ENCODE assay signal across 16 cellular contexts in genomic region chr5:73544429-73545402, GRCh38. TPM values are rescaled to one million over a fixed set of nuclear protein-coding genes. Genes with fewer than 3 reads are reported as not detected.
DNase-seq lines count a peak whose midpoint lies in the region; ATAC-seq, FAIRE-seq and TF ChIP-seq lines count a peak whose summit lies in the region.
"Had no signal": no experiment of that assay in that cellular context is flagged by ENCODE, and none has a peak within 500 bp of the region (broad histone marks: within the 10 kb centered on the region; RNA-seq: fewer than 3 reads in every experiment).

No MANE protein-coding gene starts in this region.

- no peaks in the 10 kb centered on the region for H3K9me3 ChIP-seq in stomach
- H3K9me3 ChIP-seq: sigmoid colon had no signal

- H3K4me3 ChIP-seq in fibroblast of pulmonary artery (replicated peaks; ENCODE audit: low read depth, low read length) (no peak overlapping the region), stomach (no peak overlapping the region)
- H3K4me3 ChIP-seq: sigmoid colon had no signal

- H3K27ac ChIP-seq in stomach, result peak overlapping the region; percentile 25 to 63 (median 44)
- H3K27ac ChIP-seq: sigmoid colon had no signal

- POLR2A ChIA-PET in naive thymus-derived CD8-positive, alpha-beta T cell (lab: Charles Lee), result no interaction called here

- H3K4me3 Mint-ChIP-seq in naive thymus-derived CD8-positive, alpha-beta T cell, result no peak overlapping the region
- H3K4me3 Mint-ChIP-seq: mesothelial cell of epicardium had no signal

- in situ Hi-C loops in ACHN (cut with HindIII; ENCODE audit: low pct_ligation_motif_present, low pct_unique_long_range_greater_than_20kb, low sequenced_read_pairs), result no loop called here

- H3K36me3 ChIP-seq in stomach, result no peaks in the 10 kb centered on the region
- H3K36me3 ChIP-seq: sigmoid colon had no signal

- no peak for TF ChIP-seq CTCF in fibroblast of pulmonary artery (IDR thresholded peaks at IDR 0.05; ENCODE audit: low read length, missing control alignments)
- no peak for TF ChIP-seq CTCF in stomach (IDR thresholded peaks at IDR 0.05)
- no peak for TF ChIP-seq CTCF in D721Med (IDR thresholded peaks at IDR 0.05; ENCODE audit: insufficient read depth, missing control alignments)

- TF ChIP-seq POLR2A in stomach (IDR thresholded peaks at IDR 0.05), result no peak

- H3K4me1 Mint-ChIP-seq in naive thymus-derived CD8-positive, alpha-beta T cell, result no peaks in the 10 kb centered on the region

- no peak for TF ChIP-seq EP300 in stomach (IDR thresholded peaks at IDR 0.05)

- H3K27ac Mint-ChIP-seq in naive thymus-derived CD8-positive, alpha-beta T cell, result no peak overlapping the region
- H3K27ac Mint-ChIP-seq: mesothelial cell of epicardium had no signal

- H3K36me3 Mint-ChIP-seq in naive thymus-derived CD8-positive, alpha-beta T cell, result no peaks in the 10 kb centered on the region
- H3K36me3 Mint-ChIP-seq: mesothelial cell of epicardium had no signal

- H3K9me3 Mint-ChIP-seq in naive thymus-derived CD8-positive, alpha-beta T cell, result no peaks in the 10 kb centered on the region
- H3K9me3 Mint-ChIP-seq: mesothelial cell of epicardium had no signal

- 45 to 58% (median 51%) methylated on average over 9 of the region's 9 CpGs for WGBS in stomach, 5 donors

- FAIRE-seq in D721Med (lab: Jason Lieb, UNC), result no peak
- FAIRE-seq: astrocyte, G401.6, H54 had no signal

- peaks cover 7 to 36% (median 22%) of the 10 kb centered on the region in 4 donors for H3K4me1 ChIP-seq in stomach
- H3K4me1 ChIP-seq: sigmoid colon had no signal

- peak; percentile 53 for DNase-seq in DMS 273 (lab: John Stamatoyannopoulos, UW; ENCODE audit: unreplicated experiment)
- DNase-seq in DMS 273 treated with DMSO at 0.1 percent for 48 hours (lab: John Stamatoyannopoulos, UW), result no peak
- peak; percentile 81 for DNase-seq in NCI-H82 (lab: John Stamatoyannopoulos, UW)
- DNase-seq in fibroblast of pulmonary artery (ENCODE audit: low read depth), result peak; percentile 56
- peak; percentile 89 for DNase-seq in stomach
- no peak for DNase-seq in D721Med (ENCODE audit: insufficient read length, low spot score)
- DNase-seq in naive thymus-derived CD8-positive, alpha-beta T cell, result no peak
- no peak for DNase-seq in ACHN
- DNase-seq: 8988T, foreskin fibroblast, NCI-H1930, sigmoid colon had no signal

- H3K27me3 Mint-ChIP-seq in naive thymus-derived CD8-positive, alpha-beta T cell, result peaks cover 15 to 36% (median 27%) of the 10 kb centered on the region in 5 donors

- no peaks in the 10 kb centered on the region for H3K27me3 ChIP-seq in stomach
- H3K27me3 ChIP-seq: sigmoid colon had no signal

- intact Hi-C loops in stomach (cut with DNase I; ENCODE audit: low total_unique reads), result no loop called here

- ATAC-seq in naive thymus-derived CD8-positive, alpha-beta T cell, result no peak

RNA-seq across cellular contexts. Expression of gene ANKRA2, which starts 20.7 kb away (rescaled TPM):
- 100 to 1,000 TPM in 1 of 5 donors, 10 to 100 TPM in 2, 1 to 10 TPM in 2; 2.0 to 115 (median 36.7) TPM for total RNA-seq in stomach
- 10 to 100 TPM; 11.6 to 26.1 (median 21.8) TPM for polyA plus RNA-seq in stomach
- total RNA-seq in naive thymus-derived CD8-positive, alpha-beta T cell, result 10 to 100 TPM; 57.8 to 64.2 TPM
- polyA plus RNA-seq in naive thymus-derived CD8-positive, alpha-beta T cell, result 10 to 100 TPM; 20.9 to 22.8 (median 21.8) TPM

RNA-seq across cellular contexts. Expression of gene UTP15, which starts 20.8 kb away (rescaled TPM):
- total RNA-seq in stomach, result 100 to 1,000 TPM in 2 of 5 donors, 10 to 100 TPM in 2, under 1 TPM in 1; 0.87 to 168 (median 45.0) TPM
- polyA plus RNA-seq in stomach, result 1 to 10 TPM; 3.2 to 4.7 (median 3.5) TPM
- total RNA-seq in naive thymus-derived CD8-positive, alpha-beta T cell, result 10 to 100 TPM; 28.1 to 32.9 TPM
- 1 to 10 TPM; 5.3 to 9.8 (median 7.9) TPM for polyA plus RNA-seq in naive thymus-derived CD8-positive, alpha-beta T cell

RNA-seq across cellular contexts. Expression of gene BTF3, which starts 46.5 kb away (rescaled TPM):
- total RNA-seq in stomach, result 100 to 1,000 TPM; 154 to 498 (median 339) TPM
- polyA plus RNA-seq in stomach, result 1,000 to 10,000 TPM in 1 of 3 donors, 100 to 1,000 TPM in 2; 692 to 1,046 (median 765) TPM
- 100 to 1,000 TPM; 697 to 751 TPM for total RNA-seq in naive thymus-derived CD8-positive, alpha-beta T cell
- 100 to 1,000 TPM; 812 to 913 (median 878) TPM for polyA plus RNA-seq in naive thymus-derived CD8-positive, alpha-beta T cell

Comparison
In these comparisons a context has a peak if more than half of its experiments do, and no peak if none do; other contexts are left out.
1. DNase-seq: peak in DMS 273 (single experiment), NCI-H82 (single experiment), fibroblast of pulmonary artery (single experiment) and stomach (single experiment); none in DMS 273 treated with DMSO at 0.1 percent for 48 hours (single experiment), D721Med (single experiment), naive thymus-derived CD8-positive, alpha-beta T cell (0 of 10) and ACHN (single experiment).